ENCODE assay signal across 11 cellular contexts in genomic region chr2:207252979-207253640, GRCh38.
A peak's percentile ranks its signal among the peaks of the same experiment; 100 is the strongest.
DNase-seq lines count a peak whose midpoint lies in the region; ATAC-seq, FAIRE-seq and TF ChIP-seq lines count a peak whose summit lies in the region.
"Had no signal": no experiment of that assay in that cellular context is flagged by ENCODE, and none has a peak within 500 bp of the region (broad histone marks: within the 10 kb centered on the region; RNA-seq: fewer than 3 reads in every experiment).

No MANE protein-coding gene starts in this region.

- H2BK5ac ChIP-seq in IMR-90 (ENCODE audit: low read depth, low read length, poor library complexity, severe bottlenecking) = peak overlapping the region; percentile 99

- H2BK15ac ChIP-seq in IMR-90 (ENCODE audit: low read depth, low read length) = peak overlapping the region; percentile 94

- peak overlapping the region; percentile 92 for H2AK9ac ChIP-seq in IMR-90 (replicated peaks; ENCODE audit: low read depth, low read length, poor library complexity)

- H4K91ac ChIP-seq in IMR-90 (ENCODE audit: insufficient read depth, low read depth, low read length) = peak overlapping the region; percentile 100

- H3K9me3 ChIP-seq in IMR-90 (ENCODE audit: control insufficient read depth, insufficient read depth, low read length) = no peaks in the 10 kb centered on the region
- H3K9me3 ChIP-seq: colonic mucosa, mucosa of descending colon had no signal

- TF ChIP-seq RAD21 in IMR-90 (IDR thresholded peaks at IDR 0.05; ENCODE audit: low read length) = no peak

- TF ChIP-seq POLR2A in IMR-90 (IDR thresholded peaks at IDR 0.05; ENCODE audit: low read depth, low read length) (no peak), H54 (IDR thresholded peaks at IDR 0.05; ENCODE audit: low read depth, low read length) (no peak)

- peak overlapping the region; percentile 99 for H2AK5ac ChIP-seq in IMR-90 (ENCODE audit: low read depth, low read length)

- peak overlapping the region; percentile 99 for H3K14ac ChIP-seq in IMR-90 (replicated peaks; ENCODE audit: low read depth, low read length)

- peak overlapping the region; percentile 100 for H2BK120ac ChIP-seq in IMR-90 (ENCODE audit: low read depth, low read length)

- H3K4me3 ChIP-seq in IMR-90 (ENCODE audit: insufficient read depth, low read depth, low read length) = no peak overlapping the region
- H3K4me3 ChIP-seq: colonic mucosa, mucosa of descending colon had no signal

- H3K36me3 ChIP-seq in IMR-90 (ENCODE audit: control insufficient read depth, insufficient read depth, low read length) = no peaks in the 10 kb centered on the region
- H3K36me3 ChIP-seq: colonic mucosa had no signal

- no peak for FAIRE-seq in H54 (lab: Jason Lieb, UNC)

- TF ChIP-seq CTCF in IMR-90 (conservative IDR thresholded peaks at IDR 0.05; ENCODE audit: low read depth, low read length) = no peak

- dilution Hi-C loops in IMR-90 (cut with HindIII; ENCODE audit: low sequenced_read_pairs, unreplicated experiment) = no loop called here

- in situ Hi-C loops in IMR-90 (cut with MboI; ENCODE audit: low sequenced_read_pairs) = no loop called here

- H3K9ac ChIP-seq in IMR-90 (ENCODE audit: low read depth, low read length) = peak overlapping the region; percentile 63

- peaks cover 51% of the 10 kb centered on the region for H3K9me1 ChIP-seq in IMR-90 (ENCODE audit: insufficient read depth, low read length)

- peak overlapping the region; percentile 97 for H3K23ac ChIP-seq in IMR-90 (ENCODE audit: low read depth, low read length)

- H3K79me1 ChIP-seq in IMR-90 (ENCODE audit: low read depth in 1 of 2, low read length in 2 of 2) = peaks cover 16 to 57% of the 10 kb centered on the region in 2 experiments; a peak in 3 of 4 replicates

- peak overlapping the region; percentile 44; the same call in 1 of the 2 replicates for H3K4me2 ChIP-seq in IMR-90 (ENCODE audit: low read depth, low read length)

- CTCF ChIA-PET in IMR-90 (lab: Yijun Ruan, JAX) = interaction anchor here (1.2 to 2.0 kb wide), 2 partner anchors 220 to 453 kb away, joined by 4 to 7 read pairs; no protein-coding TSS in a partner anchor

- peak overlapping the region; percentile 94 for H3K56ac ChIP-seq in IMR-90 (ENCODE audit: extremely low read depth, insufficient read depth, low read length)

- ATAC-seq in IMR-90 (ENCODE audit: low read depth) (no peak), GM18498 (IDR thresholded peaks at IDR 0.05; ENCODE audit: unreplicated experiment) (no peak), HG02852 (IDR thresholded peaks at IDR 0.05; ENCODE audit: unreplicated experiment) (no peak)
- ATAC-seq: CD8-positive, alpha-beta T cell; mucosa of descending colon had no signal

- H2AFZ ChIP-seq in IMR-90 (replicated peaks; ENCODE audit: low read length, poor library complexity) = peak overlapping the region; percentile 44

- WGBS in IMR-90 (ENCODE audit: extremely low coverage in 2 of 2, insufficient read length in 1 of 2), 2 experiments = no CpG with 5 or more reads among the region's 4 CpGs

- no TSS peak for BruUV-seq in IMR-90 (replicated peaks; lab: Mats Ljungman, UMichigan)

- H4K8ac ChIP-seq in IMR-90 (ENCODE audit: low read depth in 2 of 2, low read length in 2 of 2) = peak overlapping the region; percentile 99

- H3K4me1 ChIP-seq in IMR-90 (ENCODE audit: control insufficient read depth, insufficient read depth, low read length) = peaks cover 55% of the 10 kb centered on the region
- H3K4me1 ChIP-seq: colonic mucosa had no signal

- POLR2A ChIA-PET in IMR-90 (lab: Charles Lee; ENCODE audit: unreplicated experiment) = interaction anchor here (1.1 to 8.5 kb wide), 4 partner anchors 14 to 87 kb away, joined by 3 to 153 read pairs (median 6); partner anchors contain the start of gene KLF7

- H3K4ac ChIP-seq in IMR-90 (ENCODE audit: low read depth, low read length) = peak overlapping the region; percentile 100

- H4K20me1 ChIP-seq in IMR-90 (ENCODE audit: insufficient read depth, low read length) = no peaks in the 10 kb centered on the region

- H2BK20ac ChIP-seq in IMR-90 (ENCODE audit: low read depth, low read length) = peak overlapping the region; percentile 100

- intact Hi-C loops in IMR-90 (cut with micrococcal nuclease) = loop anchor here (10.0 kb wide), 1 partner anchor 362 kb away; no protein-coding TSS in a partner anchor

- no peaks in the 10 kb centered on the region for H3K27me3 ChIP-seq in IMR-90 (ENCODE audit: control insufficient read depth, insufficient read depth, low read length)
- H3K27me3 ChIP-seq: colonic mucosa had no signal

- peak; percentile 28 for DNase-seq in COLO668 (lab: John Stamatoyannopoulos, UW; ENCODE audit: unreplicated experiment)
- DNase-seq in IMR-90 = peak; percentile 53
- peak; percentile 41 for DNase-seq in SHP77 treated with DMSO at 0.1 percent for 48 hours (lab: John Stamatoyannopoulos, UW)
- DNase-seq in inferior parietal cortex (ENCODE audit: extremely low spot score) = peak; percentile 33
- DNase-seq in H54 (ENCODE audit: insufficient read length, low spot score) = no peak
- DNase-seq in activated gamma-delta T cell (lab: John Stamatoyannopoulos, UW) = no peak
- DNase-seq: CD8-positive, alpha-beta T cell; colonic mucosa; mucosa of descending colon had no signal

- peak overlapping the region; percentile 100 for H3K18ac ChIP-seq in IMR-90 (ENCODE audit: low read depth, low read length)

- H3K27ac ChIP-seq in IMR-90 (ENCODE audit: insufficient read depth, low read length) = peak overlapping the region; percentile 97
- H3K27ac ChIP-seq: colonic mucosa had no signal

- peak overlapping the region; percentile 100 for H4K5ac ChIP-seq in IMR-90 (ENCODE audit: low read depth, low read length)

TF ChIP-seq in IMR-90, 13 proteins besides CTCF, POLR2A, EP300 and RAD21:
- TF ChIP-seq CEBPB (IDR thresholded peaks at IDR 0.05; ENCODE audit: low read depth, low read length) (peak; percentile 28; the same call in 1 of the 2 replicates), RCOR1 (IDR thresholded peaks at IDR 0.05; ENCODE audit: insufficient replicate concordance, low read length) (no peak)

Comparison
In these comparisons a context has a peak if more than half of its experiments do, and no peak if none do; other contexts are left out.
1. DNase-seq: peak in COLO668 (single experiment), IMR-90 (single experiment), SHP77 treated with DMSO at 0.1 percent for 48 hours (single experiment) and inferior parietal cortex (single experiment); none in H54 (single experiment) and activated gamma-delta T cell (single experiment).